ENCODE assay signal across 8 cellular contexts in the genomic region with DNA sequence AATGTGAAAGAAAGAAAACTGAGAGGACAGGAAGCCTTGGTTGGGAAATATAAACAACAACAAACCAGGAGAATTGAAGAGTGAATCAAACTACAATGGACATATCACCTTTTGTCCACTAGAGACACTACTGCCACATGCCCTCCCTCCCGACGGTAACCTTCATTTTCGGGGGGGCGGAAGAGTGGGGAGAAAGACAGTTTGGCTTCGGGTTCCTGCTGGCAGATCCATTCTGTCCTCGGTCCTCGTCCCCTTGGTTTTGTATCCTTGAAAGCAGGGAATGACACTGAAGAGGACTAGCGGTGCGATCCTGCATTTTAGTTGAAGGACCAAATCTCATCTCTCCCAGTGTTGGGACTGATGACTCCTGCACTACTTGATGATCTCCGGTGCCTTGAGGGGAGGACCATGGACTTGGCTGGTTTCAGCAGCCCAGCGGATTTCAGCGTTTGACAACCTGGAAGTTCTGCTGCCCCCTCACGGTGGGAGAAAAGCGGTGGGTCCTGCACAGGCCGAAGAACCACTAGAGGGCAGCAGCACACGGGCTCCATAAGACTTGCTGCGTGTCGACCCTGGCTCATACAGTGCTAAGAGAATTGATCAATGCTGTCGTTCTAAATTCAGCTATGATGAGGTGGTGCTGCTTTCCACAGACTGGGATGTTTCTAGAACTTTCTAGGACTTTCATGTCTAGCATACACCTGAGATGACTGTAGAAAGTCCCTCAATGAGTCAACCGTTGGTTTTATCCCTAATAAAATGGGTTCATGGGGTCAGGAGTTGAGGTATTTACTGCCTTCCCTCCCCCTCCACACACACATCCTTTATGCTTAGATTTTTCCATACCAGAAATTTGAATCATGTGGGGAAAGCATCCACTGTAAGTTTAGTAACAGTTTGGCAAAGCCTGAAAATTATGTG. TPM values are rescaled to one million over a fixed set of nuclear protein-coding genes. Genes with fewer than 3 reads are reported as not detected.
DNase-seq lines count a peak whose midpoint lies in the region; ATAC-seq and TF ChIP-seq lines count a peak whose summit lies in the region.

No MANE protein-coding gene starts in this region.

- peak overlapping the region; percentile 96 for H2AFZ ChIP-seq in osteoblast (ENCODE audit: low read length)

- peak; percentile 94 for ATAC-seq in HG02610 (IDR thresholded peaks at IDR 0.05; ENCODE audit: unreplicated experiment)

- peak overlapping the region; percentile 19 for H3K9ac ChIP-seq in SK-N-MC (ENCODE audit: insufficient read length)

- no peaks in the 10 kb centered on the region for H3K36me3 ChIP-seq in SK-N-MC (ENCODE audit: insufficient read depth, low read length)
- H3K36me3 ChIP-seq in osteoblast (ENCODE audit: insufficient read depth, low read length), result no peaks in the 10 kb centered on the region
- H3K36me3 ChIP-seq in testis (ENCODE audit: low read depth, missing control alignments), result no peaks in the 10 kb centered on the region

- H4K20me1 ChIP-seq in osteoblast (ENCODE audit: insufficient read depth, low read length), result no peaks in the 10 kb centered on the region

- H3K27ac ChIP-seq in SK-N-MC, result no peak overlapping the region
- peak overlapping the region; percentile 83 for H3K27ac ChIP-seq in osteoblast (ENCODE audit: low read depth, low read length)
- peak overlapping the region in 1 of 2 donors; percentile 50 for H3K27ac ChIP-seq in testis

- TF ChIP-seq POLR2A in testis (IDR thresholded peaks at IDR 0.05), result no peak

- TF ChIP-seq CTCF in GM10266 (IDR thresholded peaks at IDR 0.05; ENCODE audit: control insufficient read depth, insufficient read depth, low read depth, missing control alignments), result peak; percentile 100
- TF ChIP-seq CTCF in osteoblast (IDR thresholded peaks at IDR 0.05; ENCODE audit: extremely low read depth, low read depth, low read length), result peak; percentile 100
- TF ChIP-seq CTCF in testis (IDR thresholded peaks at IDR 0.05), result peak; percentile 97

- peak overlapping the region; percentile 71 for H3K4me3 ChIP-seq in SK-N-MC
- peak overlapping the region; percentile 78 for H3K4me3 ChIP-seq in osteoblast (ENCODE audit: insufficient read depth, low read length)
- peak overlapping the region in 1 of 2 donors; percentile 46 for H3K4me3 ChIP-seq in testis

- H3K79me2 ChIP-seq in osteoblast (ENCODE audit: insufficient read depth, low read length), result no peaks in the 10 kb centered on the region

- no peaks in the 10 kb centered on the region for H3K27me3 ChIP-seq in osteoblast (ENCODE audit: insufficient read depth, low read length)
- H3K27me3 ChIP-seq in testis, result no peaks in the 10 kb centered on the region

- peak overlapping the region; percentile 99 for H3K4me2 ChIP-seq in osteoblast (ENCODE audit: insufficient read depth, low read length)

- H3K4me1 ChIP-seq in osteoblast (ENCODE audit: insufficient read depth, low read length) (peaks cover 20% of the 10 kb centered on the region), testis (no peaks in the 10 kb centered on the region)

- intact Hi-C loops in testis (cut with DNase I; ENCODE audit: low total_unique reads), result no loop called here

- DNase-seq in GM10266 (ENCODE audit: extremely low spot score) (peak; percentile 82), NCI-H1048 (lab: John Stamatoyannopoulos, UW) (peak; percentile 76), SK-N-MC (ENCODE audit: low read depth, low spot score) (peak; percentile 83), glomerular endothelial cell (ENCODE audit: extremely low read depth, low read depth, low spot score) (peak; percentile 90), osteoblast (ENCODE audit: insufficient read length, low spot score, missing footprints) (peak; percentile 92), testis (peak; percentile 94)
- peak; percentile 86 for DNase-seq in activated naive CD4-positive, alpha-beta T cell treated with anti-CD3 and anti-CD28 coated beads, Interleukin-2, amount 50 U/mL, for 16 hours

- no peaks in the 10 kb centered on the region for H3K9me3 ChIP-seq in SK-N-MC (ENCODE audit: low read depth, low read length)
- no peaks in the 10 kb centered on the region for H3K9me3 ChIP-seq in osteoblast (ENCODE audit: low read depth, low read length)
- no peaks in the 10 kb centered on the region for H3K9me3 ChIP-seq in testis

- 4 to 8% methylated on average over 8 to 20 of the region's 20 CpGs for WGBS in testis, 2 donors

RNA-seq across cellular contexts. Expression of a gene that starts 15.1 kb away (rescaled TPM):
- total RNA-seq in glomerular endothelial cell (25.9 and 26.4 TPM in 2 replicates), osteoblast (31.1 and 39.8 TPM in 2 replicates), testis (10 to 100 TPM; 67.8 to 80.6 TPM)
- polyA plus RNA-seq in testis (ENCODE audit: insufficient read depth, low read depth, low replicate concordance), result 75.6 TPM
